In the genomic region with DNA sequence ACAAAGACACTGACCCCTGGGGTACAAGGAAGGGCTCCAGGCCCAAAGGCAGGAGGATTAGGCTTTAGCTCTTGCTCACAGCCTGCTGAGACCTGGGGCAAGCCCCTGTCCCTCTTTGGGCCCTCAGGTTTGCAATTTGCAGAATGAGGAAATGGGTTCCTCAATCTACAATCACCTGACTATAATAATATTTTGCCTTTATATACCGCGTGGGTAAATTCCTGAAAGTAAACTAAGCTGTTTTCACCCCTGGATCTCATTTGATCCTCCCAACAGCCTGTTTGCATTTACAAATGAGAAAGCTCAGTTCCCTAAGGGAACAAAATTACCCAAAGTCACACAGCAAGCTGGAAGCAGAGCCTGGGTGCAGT, we compare ENCODE assay signal across 1 cellular context.
TF ChIP-seq lines count a peak whose summit lies in the region.

No MANE protein-coding gene starts in this region.

TF ChIP-seq in K562, 482 proteins besides CTCF, POLR2A, EP300 and RAD21:
- TF ChIP-seq POLR2G (IDR thresholded peaks at IDR 0.05; ENCODE audit: low read depth, low read length) (no peak), TEAD4 (IDR thresholded peaks at IDR 0.05; ENCODE audit: low read length) (0 out of 2 replicates have a peak, but pooled peaks have one; percentile 11), TEAD4 (CRISPR knock-in tag; IDR thresholded peaks at IDR 0.05; ENCODE audit: borderline replicate concordance) (no peak), ZNF592 (IDR thresholded peaks at IDR 0.05) (no peak), BRD9 (IDR thresholded peaks at IDR 0.05; ENCODE audit: low read depth, partially characterized antibody) (peak; percentile 30), EGR1 (conservative IDR thresholded peaks at IDR 0.05) (no peak), ZNF133 (CRISPR knock-in tag; IDR thresholded peaks at IDR 0.05) (no peak), ZFP36 (IDR thresholded peaks at IDR 0.05; ENCODE audit: low read depth, low read length, partially characterized antibody) (no peak), SMARCE1 (IDR thresholded peaks at IDR 0.05) (0 out of 2 replicates have a peak, but pooled peaks have one; percentile 5), ZKSCAN8 (CRISPR knock-in tag; IDR thresholded peaks at IDR 0.05) (no peak), SPI1 (IDR thresholded peaks at IDR 0.05; ENCODE audit: borderline replicate concordance, low read depth, low read length) (peak; percentile 65; the same call in 1 of the 2 replicates)
- TF ChIP-seq, protein P1, sequence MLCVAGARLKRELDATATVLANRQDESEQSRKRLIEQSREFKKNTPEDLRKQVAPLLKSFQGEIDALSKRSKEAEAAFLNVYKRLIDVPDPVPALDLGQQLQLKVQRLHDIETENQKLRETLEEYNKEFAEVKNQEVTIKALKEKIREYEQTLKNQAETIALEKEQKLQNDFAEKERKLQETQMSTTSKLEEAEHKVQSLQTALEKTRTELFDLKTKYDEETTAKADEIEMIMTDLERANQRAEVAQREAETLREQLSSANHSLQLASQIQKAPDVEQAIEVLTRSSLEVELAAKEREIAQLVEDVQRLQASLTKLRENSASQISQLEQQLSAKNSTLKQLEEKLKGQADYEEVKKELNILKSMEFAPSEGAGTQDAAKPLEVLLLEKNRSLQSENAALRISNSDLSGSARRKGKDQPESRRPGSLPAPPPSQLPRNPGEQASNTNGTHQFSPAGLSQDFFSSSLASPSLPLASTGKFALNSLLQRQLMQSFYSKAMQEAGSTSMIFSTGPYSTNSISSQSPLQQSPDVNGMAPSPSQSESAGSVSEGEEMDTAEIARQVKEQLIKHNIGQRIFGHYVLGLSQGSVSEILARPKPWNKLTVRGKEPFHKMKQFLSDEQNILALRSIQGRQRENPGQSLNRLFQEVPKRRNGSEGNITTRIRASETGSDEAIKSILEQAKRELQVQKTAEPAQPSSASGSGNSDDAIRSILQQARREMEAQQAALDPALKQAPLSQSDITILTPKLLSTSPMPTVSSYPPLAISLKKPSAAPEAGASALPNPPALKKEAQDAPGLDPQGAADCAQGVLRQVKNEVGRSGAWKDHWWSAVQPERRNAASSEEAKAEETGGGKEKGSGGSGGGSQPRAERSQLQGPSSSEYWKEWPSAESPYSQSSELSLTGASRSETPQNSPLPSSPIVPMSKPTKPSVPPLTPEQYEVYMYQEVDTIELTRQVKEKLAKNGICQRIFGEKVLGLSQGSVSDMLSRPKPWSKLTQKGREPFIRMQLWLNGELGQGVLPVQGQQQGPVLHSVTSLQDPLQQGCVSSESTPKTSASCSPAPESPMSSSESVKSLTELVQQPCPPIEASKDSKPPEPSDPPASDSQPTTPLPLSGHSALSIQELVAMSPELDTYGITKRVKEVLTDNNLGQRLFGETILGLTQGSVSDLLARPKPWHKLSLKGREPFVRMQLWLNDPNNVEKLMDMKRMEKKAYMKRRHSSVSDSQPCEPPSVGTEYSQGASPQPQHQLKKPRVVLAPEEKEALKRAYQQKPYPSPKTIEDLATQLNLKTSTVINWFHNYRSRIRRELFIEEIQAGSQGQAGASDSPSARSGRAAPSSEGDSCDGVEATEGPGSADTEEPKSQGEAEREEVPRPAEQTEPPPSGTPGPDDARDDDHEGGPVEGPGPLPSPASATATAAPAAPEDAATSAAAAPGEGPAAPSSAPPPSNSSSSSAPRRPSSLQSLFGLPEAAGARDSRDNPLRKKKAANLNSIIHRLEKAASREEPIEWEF (CRISPR knock-in tag; IDR thresholded peaks at IDR 0.05): 0 out of 2 replicates have a peak, but pooled peaks have one; percentile 57
- TF ChIP-seq, protein P2, sequence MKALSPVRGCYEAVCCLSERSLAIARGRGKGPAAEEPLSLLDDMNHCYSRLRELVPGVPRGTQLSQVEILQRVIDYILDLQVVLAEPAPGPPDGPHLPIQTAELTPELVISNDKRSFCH (CRISPR knock-in tag; IDR thresholded peaks at IDR 0.05): 0 out of 2 replicates have a peak, but pooled peaks have one; percentile 37
- TF ChIP-seq, protein P2 (tag; IDR thresholded peaks at IDR 0.05): no peak
